In genomic region chr3:101685050-101685400, GRCh38 we compare ENCODE assay signal across 8 cellular contexts. TPM values are rescaled to one million over a fixed set of nuclear protein-coding genes. Genes with fewer than 3 reads are reported as not detected.
DNase-seq lines count a peak whose midpoint lies in the region; ATAC-seq and TF ChIP-seq lines count a peak whose summit lies in the region.

No MANE protein-coding gene starts in this region.

- intact Hi-C loops in activated CD4-positive, alpha-beta memory T cell treated with anti-CD3 and anti-CD28 coated beads for 36 hours (cut with micrococcal nuclease): loop anchor here (5.0 kb wide), 2 partner anchors 252 to 407 kb away; no protein-coding TSS in a partner anchor

- H3K9me3 Mint-ChIP-seq in activated CD4-positive, alpha-beta memory T cell treated with anti-CD3 and anti-CD28 coated beads for 36 hours: no peaks in the 10 kb centered on the region
- H3K9me3 Mint-ChIP-seq in glutamatergic neuron (ENCODE audit: unreplicated experiment): peaks cover 20% of the 10 kb centered on the region

- peaks cover 63% of the 10 kb centered on the region for H3K36me3 ChIP-seq in HAP-1 (replicated peaks)

- H3K4me1 ChIP-seq in HAP-1: peaks cover 4% of the 10 kb centered on the region

- H3K27me3 ChIP-seq in HAP-1 (ENCODE audit: low read depth): no peaks in the 10 kb centered on the region

- ATAC-seq in HG02798 (IDR thresholded peaks at IDR 0.05; ENCODE audit: poor library complexity, unreplicated experiment): no peak

- no peaks in the 10 kb centered on the region for H3K27me3 Mint-ChIP-seq in activated CD4-positive, alpha-beta memory T cell treated with anti-CD3 and anti-CD28 coated beads for 36 hours
- H3K27me3 Mint-ChIP-seq in glutamatergic neuron (ENCODE audit: unreplicated experiment): peaks cover 9% of the 10 kb centered on the region

- CTCF ChIA-PET in activated CD4-positive, alpha-beta memory T cell treated with anti-CD3 and anti-CD28 coated beads for 36 hours (lab: Charles Lee): interaction anchor here (0.9 to 2.8 kb wide), 5 partner anchors 9 to 974 kb away, joined by 3 to 18 read pairs (median 4); partner anchors contain the start of genes PCNP and ZBTB11

- POLR2A ChIA-PET in activated CD4-positive, alpha-beta memory T cell treated with anti-CD3 and anti-CD28 coated beads for 36 hours (lab: Charles Lee): interaction anchor here (0.6 to 3.9 kb wide), 8 partner anchors 9 to 975 kb away, joined by 3 to 48 read pairs (median 3); partner anchors contain the start of genes CEP97, NFKBIZ and ZBTB11

- peak overlapping the region; percentile 89 for H3K4me3 ChIP-seq in HAP-1
- H3K4me3 ChIP-seq in skin epidermis: peak overlapping the region; percentile 48 to 82 (median 72)

- TF ChIP-seq CTCF in glutamatergic neuron (IDR thresholded peaks at IDR 0.05; ENCODE audit: partially characterized antibody, unreplicated experiment): no peak

- H3K4me3 Mint-ChIP-seq in activated CD4-positive, alpha-beta memory T cell treated with anti-CD3 and anti-CD28 coated beads for 36 hours: peak overlapping the region; percentile 99
- peak overlapping the region; percentile 98 for H3K4me3 Mint-ChIP-seq in glutamatergic neuron (ENCODE audit: unreplicated experiment)

- no peak for DNase-seq in HAP-1 (ENCODE audit: low spot score in 2 of 2)
- no peak for DNase-seq in activated CD4-positive, alpha-beta memory T cell treated with anti-CD3 and anti-CD28 coated beads for 36 hours
- DNase-seq in glutamatergic neuron: no peak
- DNase-seq in hepatic stellate cell (ENCODE audit: low spot score): no peak
- DNase-seq in NCI-H526 treated with DMSO at 0.1 percent for 48 hours (lab: John Stamatoyannopoulos, UW): no peak
- no peak for DNase-seq in NCI-H526 (lab: John Stamatoyannopoulos, UW)

- no peaks in the 10 kb centered on the region for H3K9me3 ChIP-seq in HAP-1

- peak overlapping the region; percentile 99 for H3K27ac Mint-ChIP-seq in activated CD4-positive, alpha-beta memory T cell treated with anti-CD3 and anti-CD28 coated beads for 36 hours
- peak overlapping the region; percentile 99 for H3K27ac Mint-ChIP-seq in glutamatergic neuron (ENCODE audit: unreplicated experiment)

- peaks cover 54% of the 10 kb centered on the region for H3K36me3 Mint-ChIP-seq in activated CD4-positive, alpha-beta memory T cell treated with anti-CD3 and anti-CD28 coated beads for 36 hours
- H3K36me3 Mint-ChIP-seq in glutamatergic neuron (ENCODE audit: unreplicated experiment): no peaks in the 10 kb centered on the region

- peaks cover 42% of the 10 kb centered on the region for H3K4me1 Mint-ChIP-seq in activated CD4-positive, alpha-beta memory T cell treated with anti-CD3 and anti-CD28 coated beads for 36 hours (ENCODE audit: low read depth)
- H3K4me1 Mint-ChIP-seq in glutamatergic neuron (ENCODE audit: low read depth, unreplicated experiment): peaks cover 15% of the 10 kb centered on the region

- H3K27ac ChIP-seq in skin epidermis: peak overlapping the region in 12 of 21 experiments; percentile 46 to 98 (median 92)

- in situ Hi-C loops in HAP-1 (cut with MboI; ENCODE audit: low sequenced_read_pairs): no loop called here

RNA-seq across cellular contexts. Expression of gene RPL24, which starts 1.5 kb away (rescaled TPM):
- total RNA-seq in activated CD4-positive, alpha-beta memory T cell treated with anti-CD3 and anti-CD28 coated beads for 36 hours: 1,000 to 10,000 TPM; 1,691 to 1,714 TPM
- total RNA-seq in glutamatergic neuron (ENCODE audit: unreplicated experiment): 864 TPM

RNA-seq across cellular contexts. Expression of gene ZBTB11, which starts 8.1 kb away (rescaled TPM):
- 10 to 100 TPM; 28.0 to 30.3 TPM for total RNA-seq in activated CD4-positive, alpha-beta memory T cell treated with anti-CD3 and anti-CD28 coated beads for 36 hours
- total RNA-seq in glutamatergic neuron (ENCODE audit: unreplicated experiment): 15.7 TPM

RNA-seq across cellular contexts. Expression of gene CEP97, which starts 39.4 kb away (rescaled TPM):
- total RNA-seq in activated CD4-positive, alpha-beta memory T cell treated with anti-CD3 and anti-CD28 coated beads for 36 hours: 10 to 100 TPM; 16.6 to 17.9 TPM
- total RNA-seq in glutamatergic neuron (ENCODE audit: unreplicated experiment): 25.1 TPM
